11 cellular contexts compared by ENCODE assay signal in the genomic region with DNA sequence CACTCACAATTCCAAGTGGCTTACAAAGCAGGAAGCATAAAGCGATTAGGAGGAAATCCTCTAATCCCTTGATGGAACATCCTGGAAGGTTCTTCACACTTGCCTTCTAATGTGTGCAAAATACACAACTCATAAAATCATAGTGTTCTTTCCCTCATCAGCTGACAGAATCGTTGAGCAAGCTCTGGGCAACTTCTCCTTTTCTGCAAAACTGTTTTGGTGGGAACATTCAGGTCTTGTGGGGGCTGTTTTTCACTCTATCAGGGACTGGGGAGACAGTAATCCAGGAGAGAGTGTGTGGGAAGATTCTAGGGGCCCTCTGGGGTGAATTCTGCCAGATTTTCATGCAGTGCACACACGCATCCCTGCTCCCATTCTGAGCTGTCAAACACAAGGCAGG. TPM values are rescaled to one million over a fixed set of nuclear protein-coding genes. Genes with fewer than 3 reads are reported as not detected.
DNase-seq lines count a peak whose midpoint lies in the region; ATAC-seq and TF ChIP-seq lines count a peak whose summit lies in the region.
"Had no signal": no experiment of that assay in that cellular context is flagged by ENCODE, and none has a peak within 500 bp of the region (broad histone marks: within the 10 kb centered on the region; RNA-seq: fewer than 3 reads in every experiment).

No MANE protein-coding gene starts in this region.

- H3K4me1 ChIP-seq in Peyer's patch: peaks cover 0 to 28% (median 11%) of the 10 kb centered on the region in 4 donors
- H3K4me1 ChIP-seq in lower lobe of right lung: peaks cover 46% of the 10 kb centered on the region

- ATAC-seq in lower lobe of right lung (peak in 1 of 2 donors; percentile 14), HG03097 (IDR thresholded peaks at IDR 0.05; ENCODE audit: low FRiP score, unreplicated experiment) (no peak)
- ATAC-seq: activated naive CD8-positive, alpha-beta T cell treated with anti-CD3 and anti-CD28 coated beads, Interleukin-2, amount 50 U/mL, for 24 hours had no signal

- DNase-seq in KBM-7 (peak; percentile 78), Peyer's patch (peak in 1 of 3 donors; percentile 33), lower lobe of right lung (no peak), NCI-H510A (lab: John Stamatoyannopoulos, UW) (no peak)
- no peak for DNase-seq in activated CD4-positive, CD25-positive, alpha-beta regulatory T cell treated with anti-CD3 and anti-CD28 coated beads, Interleukin-2, amount 50 U/mL, for 72 hours
- DNase-seq: activated CD4-positive, alpha-beta T cell treated with anti-CD3 and anti-CD28 coated beads, Interleukin-2, amount 10 ng/mL, durations not matched to agents 24 days and 14 days; activated naive CD8-positive, alpha-beta T cell treated with anti-CD3 and anti-CD28 coated beads, Interleukin-2, amount 50 U/mL, for 24 hours; C1 segment of cervical spinal cord had no signal

- in situ Hi-C loops in KBM-7 (cut with MboI; ENCODE audit: low pct_unique_long_range_greater_than_20kb, low sequenced_read_pairs): loop anchor here (25.0 kb wide), 1 partner anchor 97 kb away; no protein-coding TSS in a partner anchor

- no peaks in the 10 kb centered on the region for H3K9me3 ChIP-seq in Peyer's patch
- no peaks in the 10 kb centered on the region for H3K9me3 ChIP-seq in lower lobe of right lung

- H3K27me3 ChIP-seq in Peyer's patch (no peaks in the 10 kb centered on the region), lower lobe of right lung (ENCODE audit: low read depth) (no peaks in the 10 kb centered on the region)

- no peak for TF ChIP-seq CTCF in Peyer's patch (IDR thresholded peaks at IDR 0.05)
- TF ChIP-seq CTCF in lower lobe of right lung (IDR thresholded peaks at IDR 0.05): no peak

- TF ChIP-seq POLR2A in Peyer's patch (IDR thresholded peaks at IDR 0.05): no peak

- H3K4me3 ChIP-seq in Peyer's patch: no peak overlapping the region
- no peak overlapping the region for H3K4me3 ChIP-seq in lower lobe of right lung
- H3K4me3 ChIP-seq: lung had no signal

- H3K36me3 ChIP-seq in Peyer's patch (no peaks in the 10 kb centered on the region), lower lobe of right lung (no peaks in the 10 kb centered on the region)

- H3K27ac ChIP-seq in Peyer's patch (peak overlapping the region; percentile 47 to 82 (median 59)), lower lobe of right lung (peak overlapping the region; percentile 34), temporal lobe (ENCODE audit: low read depth, low read length) (peak overlapping the region; percentile 78)

- intact Hi-C loops in lower lobe of right lung (cut with DNase I): no loop called here

RNA-seq across cellular contexts. Expression of gene IRAG1, which starts 53.2 kb away (rescaled TPM):
- total RNA-seq in Peyer's patch (10 to 100 TPM in 2 of 4 donors, 1 to 10 TPM in 2; 4.2 to 44.6 (median 11.8) TPM), lower lobe of right lung (12.9 TPM), temporal lobe (0.98 TPM)
- total RNA-seq: activated CD4-positive, alpha-beta T cell treated with anti-CD3 and anti-CD28 coated beads, Interleukin-2, amount 10 ng/mL, durations not matched to agents 24 days and 14 days had no signal
